In genomic region chr2:36287363-36288275, GRCh38 we compare ENCODE assay signal across 12 cellular contexts.
A peak's percentile ranks its signal among the peaks of the same experiment; 100 is the strongest.
DNase-seq lines count a peak whose midpoint lies in the region; ATAC-seq lines count a peak whose summit lies in the region.
"Had no signal": no experiment of that assay in that cellular context is flagged by ENCODE, and none has a peak within 500 bp of the region (broad histone marks: within the 10 kb centered on the region; RNA-seq: fewer than 3 reads in every experiment).

No MANE protein-coding gene starts in this region.

- H3K27ac ChIP-seq in epithelial cell of prostate = peak overlapping the region; percentile 55
- H3K27ac ChIP-seq: psoas muscle had no signal

- no peaks in the 10 kb centered on the region for H3K9me3 Mint-ChIP-seq in activated naive CD4-positive, alpha-beta T cell treated with anti-CD3 and anti-CD28 coated beads, Interleukin-2, amount 50 U/mL, for 24 hours
- peaks cover 6% of the 10 kb centered on the region for H3K9me3 Mint-ChIP-seq in activated naive CD4-positive, alpha-beta T cell treated with anti-CD3 and anti-CD28 coated beads, Interleukin-2, amount 10 ng/mL, durations not matched to agents 7 days and 5 days
- H3K9me3 Mint-ChIP-seq in stimulated activated naive B cell treated with anti-CD40 and anti-IgM and Interleukin-4, amounts not matched to agents 10 μg/mL and 1 μg/mL and 100 μg/mL, for 72 hours = peaks cover 2 to 3% of the 10 kb centered on the region in 2 donors

- DNase-seq in activated naive CD4-positive, alpha-beta T cell treated with anti-CD3 and anti-CD28 coated beads, Interleukin-2, amount 10 ng/mL, durations not matched to agents 7 days and 5 days = no peak
- peak; percentile 29 for DNase-seq in M059J (ENCODE audit: low read depth)
- peak; percentile 22 for DNase-seq in epithelial cell of prostate (ENCODE audit: low read depth, low spot score)
- no peak for DNase-seq in stimulated activated naive B cell treated with anti-CD40 and anti-IgM and Interleukin-4, amounts not matched to agents 10 μg/mL and 1 μg/mL and 100 μg/mL, for 72 hours
- no peak for DNase-seq in OCI-M1 (lab: John Stamatoyannopoulos, UW)
- DNase-seq in islet precursor cell = no peak
- DNase-seq: NCI-H1436 treated with DMSO at 0.1 percent for 48 hours, psoas muscle, T-cell had no signal

- H3K4me1 Mint-ChIP-seq in activated naive CD4-positive, alpha-beta T cell treated with anti-CD3 and anti-CD28 coated beads, Interleukin-2, amount 50 U/mL, for 24 hours = peaks cover 17% of the 10 kb centered on the region
- no peaks in the 10 kb centered on the region for H3K4me1 Mint-ChIP-seq in activated naive CD4-positive, alpha-beta T cell treated with anti-CD3 and anti-CD28 coated beads, Interleukin-2, amount 10 ng/mL, durations not matched to agents 7 days and 5 days
- H3K4me1 Mint-ChIP-seq in stimulated activated naive B cell treated with anti-CD40 and anti-IgM and Interleukin-4, amounts not matched to agents 10 μg/mL and 1 μg/mL and 100 μg/mL, for 72 hours = peaks cover 1 to 8% of the 10 kb centered on the region in 2 donors
- H3K4me1 Mint-ChIP-seq: CD14-positive monocyte had no signal

- peaks cover 2% of the 10 kb centered on the region for H3K36me3 Mint-ChIP-seq in activated naive CD4-positive, alpha-beta T cell treated with anti-CD3 and anti-CD28 coated beads, Interleukin-2, amount 50 U/mL, for 24 hours
- no peaks in the 10 kb centered on the region for H3K36me3 Mint-ChIP-seq in activated naive CD4-positive, alpha-beta T cell treated with anti-CD3 and anti-CD28 coated beads, Interleukin-2, amount 10 ng/mL, durations not matched to agents 7 days and 5 days
- no peaks in the 10 kb centered on the region for H3K36me3 Mint-ChIP-seq in stimulated activated naive B cell treated with anti-CD40 and anti-IgM and Interleukin-4, amounts not matched to agents 10 μg/mL and 1 μg/mL and 100 μg/mL, for 72 hours
- H3K36me3 Mint-ChIP-seq: CD14-positive monocyte, T-cell had no signal

- peak; percentile 46 to 67 for ATAC-seq in stimulated activated naive B cell treated with anti-CD40 and anti-IgM and Interleukin-4, amounts not matched to agents 10 μg/mL and 1 μg/mL and 100 μg/mL, for 72 hours (replicated peaks)
- ATAC-seq in GM19324 (IDR thresholded peaks at IDR 0.05; ENCODE audit: low FRiP score, unreplicated experiment) = no peak
- ATAC-seq: psoas muscle, T-cell had no signal

- no peaks in the 10 kb centered on the region for H3K27me3 Mint-ChIP-seq in activated naive CD4-positive, alpha-beta T cell treated with anti-CD3 and anti-CD28 coated beads, Interleukin-2, amount 50 U/mL, for 24 hours
- H3K27me3 Mint-ChIP-seq in activated naive CD4-positive, alpha-beta T cell treated with anti-CD3 and anti-CD28 coated beads, Interleukin-2, amount 10 ng/mL, durations not matched to agents 7 days and 5 days = peaks cover 5% of the 10 kb centered on the region
- no peaks in the 10 kb centered on the region for H3K27me3 Mint-ChIP-seq in stimulated activated naive B cell treated with anti-CD40 and anti-IgM and Interleukin-4, amounts not matched to agents 10 μg/mL and 1 μg/mL and 100 μg/mL, for 72 hours
- H3K27me3 Mint-ChIP-seq: T-cell had no signal

- CTCF ChIA-PET in activated naive CD4-positive, alpha-beta T cell treated with anti-CD3 and anti-CD28 coated beads, Interleukin-2, amount 10 ng/mL, durations not matched to agents 7 days and 5 days (lab: Charles Lee) = no interaction called here

- H3K4me3 Mint-ChIP-seq in activated naive CD4-positive, alpha-beta T cell treated with anti-CD3 and anti-CD28 coated beads, Interleukin-2, amount 50 U/mL, for 24 hours = no peak overlapping the region
- no peak overlapping the region for H3K4me3 Mint-ChIP-seq in activated naive CD4-positive, alpha-beta T cell treated with anti-CD3 and anti-CD28 coated beads, Interleukin-2, amount 10 ng/mL, durations not matched to agents 7 days and 5 days
- H3K4me3 Mint-ChIP-seq in stimulated activated naive B cell treated with anti-CD40 and anti-IgM and Interleukin-4, amounts not matched to agents 10 μg/mL and 1 μg/mL and 100 μg/mL, for 72 hours = no peak overlapping the region
- H3K4me3 Mint-ChIP-seq: CD14-positive monocyte, T-cell had no signal

- peak overlapping the region; percentile 56 for H3K27ac Mint-ChIP-seq in activated naive CD4-positive, alpha-beta T cell treated with anti-CD3 and anti-CD28 coated beads, Interleukin-2, amount 50 U/mL, for 24 hours
- H3K27ac Mint-ChIP-seq in activated naive CD4-positive, alpha-beta T cell treated with anti-CD3 and anti-CD28 coated beads, Interleukin-2, amount 10 ng/mL, durations not matched to agents 7 days and 5 days = no peak overlapping the region
- H3K27ac Mint-ChIP-seq in stimulated activated naive B cell treated with anti-CD40 and anti-IgM and Interleukin-4, amounts not matched to agents 10 μg/mL and 1 μg/mL and 100 μg/mL, for 72 hours = no peak overlapping the region
- H3K27ac Mint-ChIP-seq: CD14-positive monocyte, T-cell had no signal

Comparison
In these comparisons a context has a peak if more than half of its experiments do, and no peak if none do; other contexts are left out.
1. DNase-seq: peak in M059J (single experiment) and epithelial cell of prostate (single experiment); none in activated naive CD4-positive, alpha-beta T cell treated with anti-CD3 and anti-CD28 coated beads, Interleukin-2, amount 10 ng/mL, durations not matched to agents 7 days and 5 days (single experiment), stimulated activated naive B cell treated with anti-CD40 and anti-IgM and Interleukin-4, amounts not matched to agents 10 μg/mL and 1 μg/mL and 100 μg/mL, for 72 hours (single experiment), OCI-M1 (single experiment) and islet precursor cell (single experiment).